In the genomic region with DNA sequence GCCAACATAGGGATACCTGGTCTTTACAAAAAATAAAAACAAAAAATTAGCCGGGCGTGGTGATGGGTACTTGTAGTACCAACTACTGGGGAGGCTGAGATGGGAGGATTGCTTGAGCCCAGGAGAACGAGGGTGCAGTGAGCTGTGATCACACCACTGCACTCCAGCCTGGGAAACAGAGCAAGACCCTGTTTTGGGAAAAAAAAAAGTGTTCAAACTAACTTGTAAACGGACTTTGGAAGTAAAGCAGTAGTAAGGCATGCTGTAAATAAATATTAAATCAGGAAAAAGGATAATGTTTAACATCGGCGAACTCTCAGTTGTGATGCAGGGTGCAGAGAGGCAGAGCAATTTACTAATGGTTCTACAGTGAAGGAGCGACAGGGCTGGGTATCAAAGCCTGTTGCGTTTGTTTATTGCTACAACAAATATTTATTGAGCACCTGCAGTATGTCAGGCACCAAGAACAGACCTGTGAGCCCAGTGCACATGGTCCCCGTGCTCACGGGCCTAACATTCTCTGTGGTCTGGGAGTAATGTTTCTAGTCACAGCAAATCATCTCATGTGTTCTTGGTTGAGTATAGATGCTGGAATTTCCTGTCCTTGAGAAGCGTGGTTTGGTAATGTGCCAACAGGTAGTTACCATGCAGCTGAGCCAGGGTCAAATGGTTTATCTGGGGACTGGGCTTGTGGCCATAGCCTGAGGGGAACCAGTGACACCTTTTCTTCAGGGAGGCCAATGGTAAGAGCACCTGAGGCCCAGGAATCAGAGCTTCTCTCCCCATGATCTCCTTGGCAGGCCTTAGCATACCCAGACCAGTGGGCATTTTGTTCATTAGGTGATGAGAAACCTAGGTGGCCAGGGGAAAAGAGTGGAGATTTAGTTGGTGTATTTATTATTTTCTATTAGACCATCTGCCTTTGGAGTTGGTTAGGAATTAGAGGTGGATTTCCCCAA, we compare ENCODE assay signal across 9 cellular contexts. TPM values are rescaled to one million over a fixed set of nuclear protein-coding genes. Genes with fewer than 3 reads are reported as not detected.
DNase-seq lines count a peak whose midpoint lies in the region; ATAC-seq, FAIRE-seq and TF ChIP-seq lines count a peak whose summit lies in the region.
"Had no signal": no experiment of that assay in that cellular context is flagged by ENCODE, and none has a peak within 500 bp of the region (broad histone marks: within the 10 kb centered on the region; RNA-seq: fewer than 3 reads in every experiment).

No MANE protein-coding gene starts in this region.

- POLR2A ChIA-PET in SK-N-SH (lab: Yijun Ruan, JAX), result no interaction called here

- H4K20me1 ChIP-seq in SK-N-SH (ENCODE audit: insufficient read depth) (no peaks in the 10 kb centered on the region), osteoblast (ENCODE audit: insufficient read depth, low read length) (no peaks in the 10 kb centered on the region)

- H3K79me2 ChIP-seq in SK-N-SH (ENCODE audit: insufficient read depth) (no peaks in the 10 kb centered on the region), osteoblast (ENCODE audit: insufficient read depth, low read length) (no peaks in the 10 kb centered on the region)

- intact Hi-C loops in pancreas (cut with DNase I), result no loop called here

- no peaks in the 10 kb centered on the region for H3K9me2 ChIP-seq in SK-N-SH

- ATAC-seq in GM18868 (IDR thresholded peaks at IDR 0.05; ENCODE audit: unreplicated experiment), result peak; percentile 78
- peak; percentile 80 for ATAC-seq in HG02870 (IDR thresholded peaks at IDR 0.05; ENCODE audit: unreplicated experiment)
- peak; percentile 54 to 93 (median 74) for ATAC-seq in pancreas

- peaks cover 7% of the 10 kb centered on the region; the same call in 1 of the 2 replicates for H3K9me3 ChIP-seq in SK-N-SH
- H3K9me3 ChIP-seq in pancreas, result no peaks in the 10 kb centered on the region
- H3K9me3 ChIP-seq in osteoblast (ENCODE audit: low read depth, low read length), result no peaks in the 10 kb centered on the region

- no peak overlapping the region for H3K4me2 ChIP-seq in SK-N-SH
- no peak overlapping the region for H3K4me2 ChIP-seq in osteoblast (ENCODE audit: insufficient read depth, low read length)

- no peak for TF ChIP-seq RAD21 in SK-N-SH (IDR thresholded peaks at IDR 0.05; ENCODE audit: low read length)

- H3K4me1 ChIP-seq in SK-N-SH (ENCODE audit: control insufficient read depth in 1 of 2, insufficient read depth in 2 of 2, low read depth in 1 of 2, low read length in 1 of 2) (peaks cover 0 to 13% of the 10 kb centered on the region in 2 experiments; a peak in 2 of 4 replicates), pancreas (peaks cover 3 to 8% (median 7%) of the 10 kb centered on the region in 3 donors), osteoblast (ENCODE audit: insufficient read depth, low read length) (no peaks in the 10 kb centered on the region)

- H2AFZ ChIP-seq in SK-N-SH (ENCODE audit: low read depth), result no peak overlapping the region
- no peak overlapping the region for H2AFZ ChIP-seq in osteoblast (ENCODE audit: low read length)

- H3K9ac ChIP-seq in SK-N-SH, result no peak overlapping the region

- H3K4me3 ChIP-seq in SK-N-SH (ENCODE audit: low read depth in 2 of 2, low read length in 1 of 2) (no peak overlapping the region), pancreas (no peak overlapping the region), osteoblast (ENCODE audit: insufficient read depth, low read length) (no peak overlapping the region)

- H3K27me3 ChIP-seq in SK-N-SH (ENCODE audit: insufficient read depth) (no peaks in the 10 kb centered on the region), pancreas (no peaks in the 10 kb centered on the region), osteoblast (ENCODE audit: insufficient read depth, low read length) (peaks cover 10% of the 10 kb centered on the region)

- 67% methylated on average over 11 of the region's 11 CpGs for WGBS in SK-N-SH (ENCODE audit: low lambda C conversion rate)
- 43 to 44% methylated on average over 11 of the region's 11 CpGs for WGBS in pancreas, 2 donors

- FAIRE-seq in pancreas (lab: Jason Lieb, UNC), result no peak
- FAIRE-seq: H1 had no signal

- H3K27ac ChIP-seq in SK-N-SH (ENCODE audit: low read depth in 2 of 2, low read length in 1 of 2) (no peak overlapping the region), pancreas (no peak overlapping the region), osteoblast (ENCODE audit: low read depth, low read length) (no peak overlapping the region)

- H3K36me3 ChIP-seq in SK-N-SH (replicated peaks in 1 of 2; ENCODE audit: control insufficient read depth in 1 of 2, insufficient read depth in 2 of 2, low read length in 1 of 2) (no peaks in the 10 kb centered on the region), pancreas (no peaks in the 10 kb centered on the region), osteoblast (ENCODE audit: insufficient read depth, low read length) (no peaks in the 10 kb centered on the region)

- in situ Hi-C loops in KBM-7 (cut with MboI; ENCODE audit: low pct_unique_long_range_greater_than_20kb, low sequenced_read_pairs), result no loop called here

- DNase-seq in SK-N-SH (no peak), pancreas (peak in 4 of 6 donors; percentile 27 to 50 (median 44)), KBM-7 (no peak), GDM1 (lab: John Stamatoyannopoulos, UW) (no peak), osteoblast (ENCODE audit: insufficient read length, low spot score, missing footprints) (no peak)
- DNase-seq: activated CD4-positive, CD25-positive, alpha-beta regulatory T cell treated with anti-CD3 and anti-CD28 coated beads, Interleukin-2, amount 50 U/mL, for 72 hours had no signal

- TF ChIP-seq EP300 in SK-N-SH (IDR thresholded peaks at IDR 0.05; ENCODE audit: borderline replicate concordance in 1 of 2, low read depth in 1 of 2, low read length in 1 of 2), result no peak

- no peaks in the 10 kb centered on the region for H3F3A ChIP-seq in SK-N-SH (replicated peaks; ENCODE audit: insufficient read depth)

- CTCF ChIA-PET in SK-N-SH (lab: Yijun Ruan, JAX), result interaction anchor here (1.1 to 2.6 kb wide), 3 partner anchors 77 to 274 kb away, joined by 4 to 13 read pairs (median 4); no protein-coding TSS in a partner anchor

- TF ChIP-seq CTCF in SK-N-SH (IDR thresholded peaks at IDR 0.05) (no peak), pancreas (IDR thresholded peaks at IDR 0.05) (no peak), osteoblast (IDR thresholded peaks at IDR 0.05; ENCODE audit: extremely low read depth, low read depth, low read length) (no peak)

TF ChIP-seq in SK-N-SH, 30 proteins besides CTCF, POLR2A, EP300 and RAD21 (continues in another document):
- TF ChIP-seq RCOR1 (IDR thresholded peaks at IDR 0.05; ENCODE audit: low read length) (no peak), FOXM1 (IDR thresholded peaks at IDR 0.05; ENCODE audit: low read depth) (no peak), YY1 (IDR thresholded peaks at IDR 0.05; ENCODE audit: low read depth) (no peak), RXRA (IDR thresholded peaks at IDR 0.05; ENCODE audit: borderline replicate concordance, low read depth) (no peak), SMC3 (IDR thresholded peaks at IDR 0.05; ENCODE audit: low read depth, low read length) (no peak)
- TF ChIP-seq, protein P1, sequence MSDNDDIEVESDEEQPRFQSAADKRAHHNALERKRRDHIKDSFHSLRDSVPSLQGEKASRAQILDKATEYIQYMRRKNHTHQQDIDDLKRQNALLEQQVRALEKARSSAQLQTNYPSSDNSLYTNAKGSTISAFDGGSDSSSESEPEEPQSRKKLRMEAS (IDR thresholded peaks at IDR 0.05; ENCODE audit: low read depth), result peak; percentile 19; the same call in 1 of the 2 replicates
- TF ChIP-seq, protein P2, sequence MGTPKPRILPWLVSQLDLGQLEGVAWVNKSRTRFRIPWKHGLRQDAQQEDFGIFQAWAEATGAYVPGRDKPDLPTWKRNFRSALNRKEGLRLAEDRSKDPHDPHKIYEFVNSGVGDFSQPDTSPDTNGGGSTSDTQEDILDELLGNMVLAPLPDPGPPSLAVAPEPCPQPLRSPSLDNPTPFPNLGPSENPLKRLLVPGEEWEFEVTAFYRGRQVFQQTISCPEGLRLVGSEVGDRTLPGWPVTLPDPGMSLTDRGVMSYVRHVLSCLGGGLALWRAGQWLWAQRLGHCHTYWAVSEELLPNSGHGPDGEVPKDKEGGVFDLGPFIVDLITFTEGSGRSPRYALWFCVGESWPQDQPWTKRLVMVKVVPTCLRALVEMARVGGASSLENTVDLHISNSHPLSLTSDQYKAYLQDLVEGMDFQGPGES (IDR thresholded peaks at IDR 0.05; ENCODE audit: low read depth, low read length), result no peak
- TF ChIP-seq, protein P3, sequence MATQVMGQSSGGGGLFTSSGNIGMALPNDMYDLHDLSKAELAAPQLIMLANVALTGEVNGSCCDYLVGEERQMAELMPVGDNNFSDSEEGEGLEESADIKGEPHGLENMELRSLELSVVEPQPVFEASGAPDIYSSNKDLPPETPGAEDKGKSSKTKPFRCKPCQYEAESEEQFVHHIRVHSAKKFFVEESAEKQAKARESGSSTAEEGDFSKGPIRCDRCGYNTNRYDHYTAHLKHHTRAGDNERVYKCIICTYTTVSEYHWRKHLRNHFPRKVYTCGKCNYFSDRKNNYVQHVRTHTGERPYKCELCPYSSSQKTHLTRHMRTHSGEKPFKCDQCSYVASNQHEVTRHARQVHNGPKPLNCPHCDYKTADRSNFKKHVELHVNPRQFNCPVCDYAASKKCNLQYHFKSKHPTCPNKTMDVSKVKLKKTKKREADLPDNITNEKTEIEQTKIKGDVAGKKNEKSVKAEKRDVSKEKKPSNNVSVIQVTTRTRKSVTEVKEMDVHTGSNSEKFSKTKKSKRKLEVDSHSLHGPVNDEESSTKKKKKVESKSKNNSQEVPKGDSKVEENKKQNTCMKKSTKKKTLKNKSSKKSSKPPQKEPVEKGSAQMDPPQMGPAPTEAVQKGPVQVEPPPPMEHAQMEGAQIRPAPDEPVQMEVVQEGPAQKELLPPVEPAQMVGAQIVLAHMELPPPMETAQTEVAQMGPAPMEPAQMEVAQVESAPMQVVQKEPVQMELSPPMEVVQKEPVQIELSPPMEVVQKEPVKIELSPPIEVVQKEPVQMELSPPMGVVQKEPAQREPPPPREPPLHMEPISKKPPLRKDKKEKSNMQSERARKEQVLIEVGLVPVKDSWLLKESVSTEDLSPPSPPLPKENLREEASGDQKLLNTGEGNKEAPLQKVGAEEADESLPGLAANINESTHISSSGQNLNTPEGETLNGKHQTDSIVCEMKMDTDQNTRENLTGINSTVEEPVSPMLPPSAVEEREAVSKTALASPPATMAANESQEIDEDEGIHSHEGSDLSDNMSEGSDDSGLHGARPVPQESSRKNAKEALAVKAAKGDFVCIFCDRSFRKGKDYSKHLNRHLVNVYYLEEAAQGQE (IDR thresholded peaks at IDR 0.05; ENCODE audit: low read depth, low read length), result no peak

RNA-seq across cellular contexts. Expression of a gene that starts 27.9 kb away (rescaled TPM):
- polyA plus RNA-seq in SK-N-SH (2012; rRNA removed), result 2.7 and 2.9 TPM in 2 replicates
- polyA plus RNA-seq in SK-N-SH (2012; cell fraction: cytosol; rRNA removed), result 2.2 and 3.6 TPM in 2 replicates
- polyA plus RNA-seq in SK-N-SH (2012; cell fraction: nucleus; rRNA removed), result 5.0 and 7.1 TPM in 2 replicates
- 10 to 100 TPM in 1 of 6 donors, 1 to 10 TPM in 5; 3.5 to 16.1 (median 5.6) TPM for total RNA-seq in pancreas
- polyA plus RNA-seq in pancreas, result 1 to 10 TPM; 6.2 to 6.8 TPM
- total RNA-seq in osteoblast, result 1.1 and 1.2 TPM in 2 replicates

RNA-seq across cellular contexts. Expression of a gene that starts 40.0 kb away (rescaled TPM):
- polyA plus RNA-seq in SK-N-SH (2012; rRNA removed), result 15.3 and 19.7 TPM in 2 replicates
- polyA plus RNA-seq in SK-N-SH (2012; cell fraction: cytosol; rRNA removed), result 18.9 and 19.2 TPM in 2 replicates
- polyA plus RNA-seq in SK-N-SH (2012; cell fraction: nucleus; rRNA removed), result 28.1 and 36.0 TPM in 2 replicates
- 1 to 10 TPM; 3.0 to 6.1 (median 5.0) TPM for total RNA-seq in pancreas
- 1 to 10 TPM; 4.7 to 9.6 TPM for polyA plus RNA-seq in pancreas
- total RNA-seq in osteoblast, result 9.0 and 10.6 TPM in 2 replicates

Comparison
In these comparisons a context has a peak if more than half of its experiments do, and no peak if none do; other contexts are left out.
1. DNase-seq: peak in pancreas (4 of 6); none in SK-N-SH (single experiment), KBM-7 (single experiment), GDM1 (single experiment) and osteoblast (single experiment).
2. Peak in every context shown above with its lines, with median percentiles within 50 percentile points of each other: ATAC-seq.